20 cellular contexts compared by ENCODE assay signal in the genomic region with DNA sequence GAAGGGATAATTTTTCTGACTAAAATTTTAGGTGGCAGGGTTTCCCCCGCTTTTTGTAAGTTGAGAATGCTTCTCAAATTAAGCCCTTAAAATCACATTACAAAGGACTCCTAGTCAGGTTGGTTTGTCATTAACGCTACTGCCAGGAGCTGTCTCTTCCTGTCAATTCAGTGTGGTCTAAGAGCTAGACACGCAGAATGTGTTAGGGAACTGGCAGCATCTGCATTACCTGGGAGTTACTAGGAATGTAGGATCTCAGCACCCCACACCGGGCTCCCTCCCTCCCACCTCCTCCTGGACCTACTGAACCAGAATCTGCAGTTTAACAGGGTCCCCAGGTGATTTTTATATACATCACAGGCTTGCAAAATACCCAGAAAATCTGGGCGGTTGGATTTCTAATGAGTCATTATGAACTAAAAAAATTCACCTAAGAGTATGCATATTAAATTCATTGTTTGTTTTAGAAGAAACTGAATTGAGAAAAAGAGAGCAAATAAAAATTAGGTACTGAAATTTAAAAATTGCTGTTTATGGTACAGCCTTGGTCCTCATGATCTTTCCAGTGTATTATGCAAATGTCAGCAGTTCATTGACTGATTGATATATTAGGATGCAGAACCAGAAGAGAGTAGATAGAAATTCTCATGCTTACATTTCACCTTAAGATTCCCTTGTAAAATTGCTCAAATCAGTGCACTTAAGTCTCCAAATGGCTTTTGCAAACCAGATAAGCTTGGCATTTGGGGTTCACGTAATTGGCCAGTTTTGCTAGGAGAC.
"Had no signal": no experiment of that assay in that cellular context is flagged by ENCODE, and none has a peak within 500 bp of the region (broad histone marks: within the 10 kb centered on the region; RNA-seq: fewer than 3 reads in every experiment).

No MANE protein-coding gene starts in this region.

- H3K27ac Mint-ChIP-seq: activated B cell treated with CpG ODN at 0.5 μM for 24 hours; activated CD4-positive, alpha-beta T cell treated with anti-CD3 and anti-CD28 coated beads, Interleukin-2, amount 10 ng/mL, durations not matched to agents 24 days and 14 days; activated CD8-positive, alpha-beta T cell treated with anti-CD3 and anti-CD28 coated beads, Interleukin-2, amount 10 ng/mL, durations not matched to agents 7 days and 5 days; activated naive CD8-positive, alpha-beta T cell; activated T-cell treated with anti-CD3 and anti-CD28 coated beads, Interleukin-2, amount 50 U/mL, for 72 hours; naive B cell; stimulated activated naive CD8-positive, alpha-beta T cell treated with anti-CD3 and anti-CD28 coated beads, Interleukin-15, Interleukin-2, amounts not matched to agents 100 ng/mL and 50 ng/mL, for 24 hours had no signal

- H3K4me3 ChIP-seq: colonic mucosa, left lung, pancreas, sigmoid colon, spleen, suprapubic skin had no signal

- DNase-seq: activated B cell treated with CpG ODN at 0.5 μM for 24 hours; activated CD4-positive, alpha-beta T cell treated with anti-CD3 and anti-CD28 coated beads, Interleukin-2, amount 10 ng/mL, durations not matched to agents 24 days and 14 days; activated CD8-positive, alpha-beta memory T cell treated with anti-CD3 and anti-CD28 coated beads, Interleukin-2, amount 50 U/mL, for 4 hours; activated CD8-positive, alpha-beta T cell treated with anti-CD3 and anti-CD28 coated beads, Interleukin-2, amount 10 ng/mL, durations not matched to agents 7 days and 5 days; activated gamma-delta T cell treated with Interleukin-2 at 50 U/mL for 16 hours; activated T-cell treated with anti-CD3 and anti-CD28 coated beads, Interleukin-2, amount 50 U/mL, for 72 hours; amniotic stem cell; central memory CD4-positive, alpha-beta T cell; colonic mucosa; head of caudate nucleus; kidney; left lung; naive B cell; pancreas; sigmoid colon; spleen; trophoblast cell had no signal

- H3K27me3 Mint-ChIP-seq: activated naive CD8-positive, alpha-beta T cell had no signal

- H3K36me3 Mint-ChIP-seq: activated naive CD8-positive, alpha-beta T cell; naive B cell had no signal

- ATAC-seq: activated CD8-positive, alpha-beta T cell treated with anti-CD3 and anti-CD28 coated beads, Interleukin-2, amount 10 ng/mL, durations not matched to agents 7 days and 5 days; activated T-cell treated with anti-CD3 and anti-CD28 coated beads, Interleukin-2, amount 50 U/mL, for 72 hours; left lung had no signal

- H3K27ac ChIP-seq: colonic mucosa, left lung, pancreas, sigmoid colon, spleen, suprapubic skin had no signal

- H3K27me3 ChIP-seq: colonic mucosa, pancreas had no signal

- H3K36me3 ChIP-seq: colonic mucosa, left lung, pancreas, sigmoid colon, spleen, suprapubic skin had no signal

- H3K9me3 ChIP-seq: colonic mucosa, left lung, pancreas, suprapubic skin had no signal

- H3K9me3 Mint-ChIP-seq: activated B cell treated with CpG ODN at 0.5 μM for 24 hours; activated CD4-positive, alpha-beta T cell treated with anti-CD3 and anti-CD28 coated beads, Interleukin-2, amount 10 ng/mL, durations not matched to agents 24 days and 14 days; activated T-cell treated with anti-CD3 and anti-CD28 coated beads, Interleukin-2, amount 50 U/mL, for 72 hours had no signal

- H3K4me3 Mint-ChIP-seq: activated B cell treated with CpG ODN at 0.5 μM for 24 hours; activated CD4-positive, alpha-beta T cell treated with anti-CD3 and anti-CD28 coated beads, Interleukin-2, amount 10 ng/mL, durations not matched to agents 24 days and 14 days; activated CD8-positive, alpha-beta T cell treated with anti-CD3 and anti-CD28 coated beads, Interleukin-2, amount 10 ng/mL, durations not matched to agents 7 days and 5 days; activated naive CD8-positive, alpha-beta T cell; activated T-cell treated with anti-CD3 and anti-CD28 coated beads, Interleukin-2, amount 50 U/mL, for 72 hours; naive B cell; stimulated activated naive CD8-positive, alpha-beta T cell treated with anti-CD3 and anti-CD28 coated beads, Interleukin-15, Interleukin-2, amounts not matched to agents 100 ng/mL and 50 ng/mL, for 24 hours had no signal

- H3K4me1 ChIP-seq: sigmoid colon had no signal

- H3K4me1 Mint-ChIP-seq: activated B cell treated with CpG ODN at 0.5 μM for 24 hours; activated CD4-positive, alpha-beta T cell treated with anti-CD3 and anti-CD28 coated beads, Interleukin-2, amount 10 ng/mL, durations not matched to agents 24 days and 14 days; naive B cell had no signal
